ENCODE assay signal across 8 cellular contexts in genomic region chr6:157990321-157991066, GRCh38. TPM values are rescaled to one million over a fixed set of nuclear protein-coding genes. Genes with fewer than 3 reads are reported as not detected.
A peak's percentile ranks its signal among the peaks of the same experiment; 100 is the strongest.
DNase-seq lines count a peak whose midpoint lies in the region; ATAC-seq, FAIRE-seq and TF ChIP-seq lines count a peak whose summit lies in the region.

No MANE protein-coding gene starts in this region.

- H3K27me3 Mint-ChIP-seq in IgD-negative memory B cell, result no peaks in the 10 kb centered on the region
- H3K27me3 Mint-ChIP-seq in astrocyte (ENCODE audit: low read depth, unreplicated experiment), result no peaks in the 10 kb centered on the region

- peak overlapping the region; percentile 71 for H3K4me2 ChIP-seq in astrocyte (ENCODE audit: low read length)

- H3K4me1 ChIP-seq in astrocyte (ENCODE audit: insufficient read depth, low read length) (peaks cover 43% of the 10 kb centered on the region), prostate gland (replicated peaks) (peaks cover 18% of the 10 kb centered on the region)

- no peaks in the 10 kb centered on the region for H3K9me3 ChIP-seq in astrocyte (ENCODE audit: insufficient read depth, low read depth, low read length)
- H3K9me3 ChIP-seq in prostate gland, result no peaks in the 10 kb centered on the region

- peaks cover 22 to 29% (median 23%) of the 10 kb centered on the region in 3 donors for H3K4me1 Mint-ChIP-seq in IgD-negative memory B cell
- H3K4me1 Mint-ChIP-seq in astrocyte (ENCODE audit: low read depth, unreplicated experiment), result peaks cover 34% of the 10 kb centered on the region

- 71% methylated on average over 15 of the region's 15 CpGs for WGBS in prostate gland

- H3K4me3 ChIP-seq in astrocyte (ENCODE audit: insufficient read depth, low read depth, low read length) (no peak overlapping the region), prostate gland (no peak overlapping the region)

- H4K20me1 ChIP-seq in astrocyte (ENCODE audit: insufficient read depth, low read length), result peaks cover 83% of the 10 kb centered on the region

- DNase-seq in astrocyte (ENCODE audit: low read depth), result no peak
- no peak for DNase-seq in prostate gland (ENCODE audit: low spot score)
- no peak for DNase-seq in GM12891 (ENCODE audit: insufficient read length, low spot score)
- DNase-seq in NCI-H226, result no peak
- no peak for DNase-seq in NCI-H1436 (lab: John Stamatoyannopoulos, UW)
- DNase-seq in left colon, result no peak

- H3K9me3 Mint-ChIP-seq in IgD-negative memory B cell, result peaks cover 0 to 4% (median 0%) of the 10 kb centered on the region in 3 donors
- H3K9me3 Mint-ChIP-seq in astrocyte (ENCODE audit: unreplicated experiment), result no peaks in the 10 kb centered on the region

- peak overlapping the region; percentile 1 for H3K27ac ChIP-seq in astrocyte (ENCODE audit: low read depth, low read length)
- H3K27ac ChIP-seq in prostate gland, result peak overlapping the region; percentile 68 to 90

- H3K27me3 ChIP-seq in astrocyte (ENCODE audit: insufficient read depth, low read length) (no peaks in the 10 kb centered on the region), prostate gland (replicated peaks; ENCODE audit: insufficient read depth) (no peaks in the 10 kb centered on the region)

- H3K79me2 ChIP-seq in astrocyte (ENCODE audit: insufficient read depth, low read length), result peaks cover 100% of the 10 kb centered on the region

- TF ChIP-seq CTCF in astrocyte (IDR thresholded peaks at IDR 0.05; ENCODE audit: insufficient read depth, low read depth, low read length) (no peak), prostate gland (IDR thresholded peaks at IDR 0.05) (no peak)

- H3K4me3 Mint-ChIP-seq in IgD-negative memory B cell (peak overlapping the region; percentile 74 to 95 (median 84)), astrocyte (ENCODE audit: unreplicated experiment) (peak overlapping the region; percentile 34)

- peak overlapping the region; percentile 25 for H3K9ac ChIP-seq in astrocyte (ENCODE audit: low read length)

- no peaks in the 10 kb centered on the region for H3K36me3 ChIP-seq in astrocyte (ENCODE audit: insufficient read depth, low read length)
- H3K36me3 ChIP-seq in prostate gland, result no peaks in the 10 kb centered on the region

- FAIRE-seq in astrocyte (lab: Jason Lieb, UNC) (no peak), GM12891 (lab: Jason Lieb, UNC) (no peak)

- H3K36me3 Mint-ChIP-seq in IgD-negative memory B cell (no peaks in the 10 kb centered on the region), astrocyte (ENCODE audit: low read depth, unreplicated experiment) (peaks cover 4% of the 10 kb centered on the region)

- no peak for TF ChIP-seq POLR2A in prostate gland (IDR thresholded peaks at IDR 0.05)
- TF ChIP-seq POLR2A in GM12891 (IDR thresholded peaks at IDR 0.05; ENCODE audit: low read depth, low read length), result no peak

- peak; percentile 66 for ATAC-seq in GM18502 (IDR thresholded peaks at IDR 0.05; ENCODE audit: poor library complexity, unreplicated experiment)
- no peak for ATAC-seq in left colon

- intact Hi-C loops in prostate gland (cut with DNase I), result no loop called here
- intact Hi-C loops in left colon (cut with DNase I, micrococcal nuclease), result no loop called here

- no peak overlapping the region for H2AFZ ChIP-seq in astrocyte (ENCODE audit: low read depth, low read length)

- H3K27ac Mint-ChIP-seq in IgD-negative memory B cell (peak overlapping the region; percentile 23 to 94 (median 85)), astrocyte (ENCODE audit: unreplicated experiment) (no peak overlapping the region)

TF ChIP-seq in GM12891, 5 proteins besides CTCF, POLR2A, EP300 and RAD21:
- no peak for TF ChIP-seq POLR2AphosphoS5 (IDR thresholded peaks at IDR 0.05; ENCODE audit: low read depth, low read length)
- no peak for TF ChIP-seq POU2F2 (IDR thresholded peaks at IDR 0.05; ENCODE audit: low read depth, low read length)
- TF ChIP-seq SPI1 (IDR thresholded peaks at IDR 0.05; ENCODE audit: low read depth, low read length), result no peak
- TF ChIP-seq TAF1 (IDR thresholded peaks at IDR 0.05; ENCODE audit: low read depth, low read length), result no peak
- TF ChIP-seq PAX5 (IDR thresholded peaks at IDR 0.05; ENCODE audit: insufficient read depth, low read length, severe bottlenecking), result no peak

RNA-seq across cellular contexts. Expression of gene SYNJ2, which starts 8.8 kb away (rescaled TPM):
- 13.7 TPM for polyA plus RNA-seq in IgD-negative memory B cell
- 28.4 and 31.8 TPM in 2 replicates for total RNA-seq in astrocyte
- total RNA-seq in prostate gland, result 10 to 100 TPM; 19.7 to 19.9 TPM
- 0.65 TPM for polyA plus RNA-seq in GM12891 (2012; ENCODE audit: low read depth, missing spikeins)
- 10 to 100 TPM; 35.4 to 50.1 TPM for total RNA-seq in left colon
